8 cellular contexts compared by ENCODE assay signal in the genomic region with DNA sequence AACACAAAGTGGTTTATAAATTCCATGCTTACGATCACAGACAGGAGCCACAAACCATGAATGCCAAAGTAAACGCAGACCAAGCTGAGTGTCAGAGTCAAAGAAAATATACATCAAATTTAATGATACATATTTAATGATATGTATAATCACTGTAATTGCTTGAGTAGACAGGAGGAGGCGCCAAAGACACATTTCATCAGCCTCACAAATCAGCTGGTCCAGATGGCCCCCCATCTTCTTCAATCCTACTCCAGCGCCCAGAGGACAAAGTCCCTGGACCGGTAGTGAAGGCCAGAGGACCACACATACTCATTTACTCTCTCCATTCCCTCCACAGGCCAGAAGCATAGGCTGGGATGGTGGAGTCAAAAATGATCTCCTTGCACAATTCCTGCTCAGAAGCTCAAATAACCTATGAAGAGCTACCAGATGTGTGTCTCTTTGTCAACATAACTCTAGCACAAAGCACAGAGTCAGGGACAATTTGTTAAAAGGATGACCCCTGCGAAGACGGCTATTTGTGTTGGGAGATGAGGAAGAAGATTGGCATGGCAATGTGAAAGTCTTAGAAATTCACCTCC.
DNase-seq lines count a peak whose midpoint lies in the region; ATAC-seq, FAIRE-seq and TF ChIP-seq lines count a peak whose summit lies in the region.

No MANE protein-coding gene starts in this region.

- peak; percentile 30 for DNase-seq in EL
- DNase-seq in RWPE2 (ENCODE audit: low spot score), result no peak
- DNase-seq in foreskin keratinocyte, result no peak
- DNase-seq in GM10248 (ENCODE audit: extremely low spot score), result no peak
- no peak for DNase-seq in NCI-H2107 (lab: John Stamatoyannopoulos, UW)
- no peak for DNase-seq in frontal cortex (ENCODE audit: low spot score in 2 of 2)
- DNase-seq in COLO829 (ENCODE audit: low spot score), result no peak

- POLR2A ChIA-PET in GM10248 (lab: Yijun Ruan, JAX), result no interaction called here

- no peak for ATAC-seq in RWPE2 (ENCODE audit: low read depth)
- no peak for ATAC-seq in foreskin keratinocyte

- H3K9me3 ChIP-seq in RWPE2 (ENCODE audit: severe bottlenecking), result no peaks in the 10 kb centered on the region

- no peak for FAIRE-seq in frontal cortex (lab: Jason Lieb, UNC)

- H3K4me3 ChIP-seq in RWPE2 (ENCODE audit: severe bottlenecking), result no peak overlapping the region

- no peaks in the 10 kb centered on the region for H3K4me1 ChIP-seq in RWPE2 (ENCODE audit: insufficient read depth, poor library complexity, severe bottlenecking)
- no peaks in the 10 kb centered on the region for H3K4me1 ChIP-seq in foreskin keratinocyte

- TF ChIP-seq CTCF in 22Rv1 (IDR thresholded peaks at IDR 0.05) (peak; percentile 67), RWPE2 (IDR thresholded peaks at IDR 0.05; ENCODE audit: poor library complexity, severe bottlenecking) (peak; percentile 20), foreskin keratinocyte (conservative IDR thresholded peaks at IDR 0.05) (peak; percentile 56), GM10248 (IDR thresholded peaks at IDR 0.05; ENCODE audit: control extremely low read depth, extremely low read depth, low read depth, missing control alignments) (no peak)

- H3K36me3 ChIP-seq in RWPE2 (ENCODE audit: low read depth), result no peaks in the 10 kb centered on the region

- CTCF ChIA-PET in GM10248 (lab: Yijun Ruan, JAX), result interaction anchor here (1.3 to 2.8 kb wide), 5 partner anchors 11 to 34 kb away, joined by 3 to 11 read pairs (median 4); no protein-coding TSS in a partner anchor

- H3K27me3 ChIP-seq in RWPE2 (ENCODE audit: insufficient read depth, poor library complexity, severe bottlenecking) (no peaks in the 10 kb centered on the region), foreskin keratinocyte (no peaks in the 10 kb centered on the region)

- H3K27ac ChIP-seq in 22Rv1 (no peak overlapping the region), RWPE2 (ENCODE audit: poor library complexity, severe bottlenecking) (no peak overlapping the region), foreskin keratinocyte (no peak overlapping the region)
